26 cellular contexts compared by ENCODE assay signal in the genomic region with DNA sequence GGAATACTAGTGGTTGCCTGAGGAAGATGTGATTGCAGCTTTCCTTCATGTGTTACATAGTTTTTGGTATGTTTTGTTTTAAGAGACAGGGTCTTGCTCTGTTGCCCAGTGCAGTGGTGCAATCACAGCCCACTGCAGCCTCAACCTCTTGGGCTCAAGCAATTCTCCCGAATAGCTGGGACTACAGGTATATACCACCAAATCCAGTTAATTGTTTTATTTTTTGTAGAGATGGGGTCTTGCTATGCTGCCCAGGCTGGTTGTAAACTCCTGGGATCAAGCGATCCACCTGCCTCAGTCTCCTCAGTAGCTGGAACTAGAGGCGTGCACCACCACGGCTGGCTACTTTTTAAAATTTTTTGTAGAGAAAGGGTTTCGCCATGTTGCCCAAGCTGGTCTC.
DNase-seq lines count a peak whose midpoint lies in the region; ATAC-seq, FAIRE-seq and TF ChIP-seq lines count a peak whose summit lies in the region.
"Had no signal": no experiment of that assay in that cellular context is flagged by ENCODE, and none has a peak within 500 bp of the region (broad histone marks: within the 10 kb centered on the region; RNA-seq: fewer than 3 reads in every experiment).

No MANE protein-coding gene starts in this region.

- TF ChIP-seq EP300 in HepG2 (IDR thresholded peaks at IDR 0.05; ENCODE audit: low read depth in 2 of 2, low read length in 2 of 2) (no peak), HepG2 (CRISPR knock-in tag; IDR thresholded peaks at IDR 0.05; ENCODE audit: borderline replicate concordance) (no peak)

- CTCF ChIA-PET in HepG2 (lab: Yijun Ruan, JAX; ENCODE audit: low intra/inter-chr PET ratio, low total read pairs), result no interaction called here

- H3K9ac ChIP-seq in HepG2 (ENCODE audit: insufficient read depth, low read depth, low read length), result no peak overlapping the region
- H3K9ac ChIP-seq: BLaER1 treated with 17β-estradiol and CSF1 and Interleukin-3, amounts not matched to agents 10 nM and 100 nM had no signal

- no peaks in the 10 kb centered on the region for H3K36me3 Mint-ChIP-seq in chondrocyte (ENCODE audit: low read depth)
- H3K36me3 Mint-ChIP-seq: CD14-positive monocyte had no signal

- H3K4me1 Mint-ChIP-seq in chondrocyte (ENCODE audit: low read depth), result peaks cover 24% of the 10 kb centered on the region

- no peaks in the 10 kb centered on the region for H3K36me3 ChIP-seq in HepG2 (replicated peaks in 1 of 2; ENCODE audit: control insufficient read depth in 1 of 2, insufficient read depth in 2 of 2, low read length in 2 of 2)
- H3K36me3 ChIP-seq in right lobe of liver, result no peaks in the 10 kb centered on the region
- no peaks in the 10 kb centered on the region for H3K36me3 ChIP-seq in spleen
- H3K36me3 ChIP-seq: BE2C; BLaER1 treated with 17β-estradiol and CSF1 and Interleukin-3, amounts not matched to agents 10 nM and 100 nM had no signal

- FAIRE-seq in HepG2 (lab: Jason Lieb, UNC), result no peak
- FAIRE-seq: A549, D721Med, GM12878, GM19239 had no signal

- no peaks in the 10 kb centered on the region for H4K20me1 ChIP-seq in HepG2 (ENCODE audit: insufficient read depth, low read length)
- H4K20me1 ChIP-seq: BLaER1 treated with 17β-estradiol and CSF1 and Interleukin-3, amounts not matched to agents 10 nM and 100 nM had no signal

- H3K27ac ChIP-seq in HepG2 (ENCODE audit: extremely low read length, insufficient read depth, low read length) (no peak overlapping the region), right lobe of liver (no peak overlapping the region), spleen (no peak overlapping the region)
- H3K27ac ChIP-seq: A549; BLaER1 treated with 17β-estradiol and CSF1 and Interleukin-3, amounts not matched to agents 10 nM and 100 nM had no signal

- H3K4me1 ChIP-seq in HepG2 (ENCODE audit: insufficient read depth, low read length) (peaks cover 33% of the 10 kb centered on the region), right lobe of liver (peaks cover 0 to 6% (median 0%) of the 10 kb centered on the region in 4 donors), spleen (peaks cover 5 to 34% (median 20%) of the 10 kb centered on the region in 6 donors)
- H3K4me1 ChIP-seq: BE2C had no signal

- WGBS in HepG2 (ENCODE audit: low lambda C conversion rate), result 88% methylated on average over 3 of the region's 5 CpGs
- 88% methylated on average over 3 of the region's 5 CpGs for WGBS in right lobe of liver (ENCODE audit: insufficient coverage, low coverage, low lambda C conversion rate, missing lambda C conversion rate)
- 93 to 100% (median 95%) methylated on average over 5 of the region's 5 CpGs for WGBS in spleen, 5 donors

- H3K4me3 ChIP-seq in HepG2 (replicated peaks in 1 of 3; ENCODE audit: insufficient read depth in 1 of 3, low read depth in 2 of 3, low read length in 3 of 3) (no peak overlapping the region), right lobe of liver (no peak overlapping the region), spleen (no peak overlapping the region)
- H3K4me3 ChIP-seq: A549; BLaER1 treated with 17β-estradiol and CSF1 and Interleukin-3, amounts not matched to agents 10 nM and 100 nM; GM12878; GM23338 had no signal

- BruUV-seq in HepG2 (replicated peaks; lab: Mats Ljungman, UMichigan), result no TSS peak

- TF ChIP-seq POLR2A in HepG2 (IDR thresholded peaks at IDR 0.05; ENCODE audit: insufficient read depth in 1 of 2, low read depth in 2 of 2, low read length in 2 of 2) (no peak), right lobe of liver (IDR thresholded peaks at IDR 0.05) (no peak), spleen (IDR thresholded peaks at IDR 0.05) (no peak)

- peaks cover 11% of the 10 kb centered on the region for H3K79me2 ChIP-seq in HepG2 (ENCODE audit: insufficient read depth, low read length)

- in situ Hi-C loops in HepG2 (cut with HindIII; ENCODE audit: extremely low pct_ligation_motif_present, low pct_unique_long_range_greater_than_20kb), result loop anchor here (25.0 kb wide), 1 partner anchor 145 kb away; a partner anchor contains a TSS

- intact Hi-C loops in HepG2 (cut with micrococcal nuclease; ENCODE audit: unreplicated experiment), result loop anchor here (2.0 kb wide), 1 partner anchor 155 kb away; a partner anchor contains a TSS
- intact Hi-C loops in right lobe of liver (cut with DNase I), result no loop called here
- intact Hi-C loops in spleen (cut with DNase I; ENCODE audit: low total_unique reads), result no loop called here
- intact Hi-C loops in sciatic nerve (cut with DNase I), result no loop called here

- H3K4me3 Mint-ChIP-seq in chondrocyte (ENCODE audit: unreplicated experiment), result no peak overlapping the region
- H3K4me3 Mint-ChIP-seq: CD14-positive monocyte, GM23338, HFFc6 had no signal

- no peaks in the 10 kb centered on the region for H3K27me3 Mint-ChIP-seq in chondrocyte (ENCODE audit: low read depth)

- DNase-seq in HepG2 (ENCODE audit: low spot score), result no peak
- no peak for DNase-seq in right lobe of liver
- peak; percentile 12 for DNase-seq in chondrocyte (ENCODE audit: low spot score)
- peak; percentile 41 for DNase-seq in spleen
- no peak for DNase-seq in sciatic nerve (ENCODE audit: low spot score)
- no peak for DNase-seq in Kasumi-1 (lab: John Stamatoyannopoulos, UW)
- DNase-seq: 8988T; ACHN; AML-193; BE2C; CD4-positive, alpha-beta T cell; CD8-positive, alpha-beta memory T cell; DMS 273 treated with DMSO at 0.1 percent for 48 hours; DMS79; EL; GDM1; H9; HFFc6 had no signal

- H3K27me3 ChIP-seq in HepG2 (ENCODE audit: control insufficient read depth in 1 of 2, insufficient read depth in 2 of 2, low read length in 2 of 2), result no peaks in the 10 kb centered on the region
- H3K27me3 ChIP-seq in right lobe of liver, result no peaks in the 10 kb centered on the region
- no peaks in the 10 kb centered on the region for H3K27me3 ChIP-seq in spleen (replicated peaks in 1 of 7)
- H3K27me3 ChIP-seq: BE2C had no signal

- no peak overlapping the region for H3K27ac Mint-ChIP-seq in chondrocyte (ENCODE audit: unreplicated experiment)
- H3K27ac Mint-ChIP-seq: GM23338, H9, HFFc6 had no signal

- H2AFZ ChIP-seq in HepG2 (ENCODE audit: low read length), result no peak overlapping the region
- H2AFZ ChIP-seq: GM23338 had no signal

- TF ChIP-seq CTCF in HepG2 (CRISPR knock-in tag; IDR thresholded peaks at IDR 0.05) (no peak), right lobe of liver (IDR thresholded peaks at IDR 0.05) (no peak), chondrocyte (IDR thresholded peaks at IDR 0.05) (no peak), spleen (IDR thresholded peaks at IDR 0.05 in 8 of 11, conservative IDR thresholded peaks at IDR 0.05 in 3 of 11) (no peak)

- H3K9me3 Mint-ChIP-seq in chondrocyte (ENCODE audit: low read depth), result peaks cover 4% of the 10 kb centered on the region
- H3K9me3 Mint-ChIP-seq: CD4-positive, alpha-beta T cell; HFFc6 had no signal

- no peak overlapping the region for H3K4me2 ChIP-seq in HepG2 (ENCODE audit: low read depth, low read length)
- H3K4me2 ChIP-seq: A549; BLaER1 treated with 17β-estradiol and CSF1 and Interleukin-3, amounts not matched to agents 10 nM and 100 nM; GM23338 had no signal

- H3K9me3 ChIP-seq in HepG2 (ENCODE audit: low read length) (no peaks in the 10 kb centered on the region), right lobe of liver (no peaks in the 10 kb centered on the region), spleen (peaks cover 0 to 4% (median 3%) of the 10 kb centered on the region in 8 donors)
- H3K9me3 ChIP-seq: BE2C had no signal

- TF ChIP-seq RAD21 in HepG2 (CRISPR knock-in tag; IDR thresholded peaks at IDR 0.05), result no peak

- ATAC-seq in HepG2 (no peak), right lobe of liver (no peak), sciatic nerve (no peak)
- ATAC-seq: A549, GM12878, GM23338, HCT116 had no signal

- POLR2A ChIA-PET in HepG2 (lab: Yijun Ruan, JAX), result no interaction called here

TF ChIP-seq in HepG2, 621 proteins besides CTCF, POLR2A, EP300 and RAD21:
- TF ChIP-seq KDM2A (CRISPR knock-in tag; IDR thresholded peaks at IDR 0.05; ENCODE audit: borderline replicate concordance, low read depth) (no peak), ZNF121 (CRISPR knock-in tag; IDR thresholded peaks at IDR 0.05) (peak; percentile 68; the same call in 1 of the 2 replicates), ZMYM3 (CRISPR knock-in tag; IDR thresholded peaks at IDR 0.05) (0 out of 2 replicates have a peak, but pooled peaks have one; percentile 24)
- TF ChIP-seq, protein P1, sequence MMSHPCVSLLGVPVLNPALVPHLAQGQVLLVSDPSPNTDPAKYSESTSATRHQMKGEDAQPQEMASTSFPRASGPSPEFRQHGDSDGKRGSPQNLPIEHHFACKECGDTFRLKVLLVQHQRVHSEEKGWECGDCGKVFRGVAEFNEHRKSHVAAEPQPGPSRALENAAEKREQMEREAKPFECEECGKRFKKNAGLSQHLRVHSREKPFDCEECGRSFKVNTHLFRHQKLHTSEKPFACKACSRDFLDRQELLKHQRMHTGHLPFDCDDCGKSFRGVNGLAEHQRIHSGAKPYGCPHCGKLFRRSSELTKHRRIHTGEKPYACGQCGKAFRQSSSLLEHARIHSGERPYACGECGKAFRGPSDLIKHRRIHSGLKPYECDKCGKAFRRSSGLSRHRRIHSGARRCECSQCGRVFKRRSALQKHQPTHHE (CRISPR knock-in tag; IDR thresholded peaks at IDR 0.05; ENCODE audit: borderline replicate concordance), result no peak
- TF ChIP-seq, protein P2, sequence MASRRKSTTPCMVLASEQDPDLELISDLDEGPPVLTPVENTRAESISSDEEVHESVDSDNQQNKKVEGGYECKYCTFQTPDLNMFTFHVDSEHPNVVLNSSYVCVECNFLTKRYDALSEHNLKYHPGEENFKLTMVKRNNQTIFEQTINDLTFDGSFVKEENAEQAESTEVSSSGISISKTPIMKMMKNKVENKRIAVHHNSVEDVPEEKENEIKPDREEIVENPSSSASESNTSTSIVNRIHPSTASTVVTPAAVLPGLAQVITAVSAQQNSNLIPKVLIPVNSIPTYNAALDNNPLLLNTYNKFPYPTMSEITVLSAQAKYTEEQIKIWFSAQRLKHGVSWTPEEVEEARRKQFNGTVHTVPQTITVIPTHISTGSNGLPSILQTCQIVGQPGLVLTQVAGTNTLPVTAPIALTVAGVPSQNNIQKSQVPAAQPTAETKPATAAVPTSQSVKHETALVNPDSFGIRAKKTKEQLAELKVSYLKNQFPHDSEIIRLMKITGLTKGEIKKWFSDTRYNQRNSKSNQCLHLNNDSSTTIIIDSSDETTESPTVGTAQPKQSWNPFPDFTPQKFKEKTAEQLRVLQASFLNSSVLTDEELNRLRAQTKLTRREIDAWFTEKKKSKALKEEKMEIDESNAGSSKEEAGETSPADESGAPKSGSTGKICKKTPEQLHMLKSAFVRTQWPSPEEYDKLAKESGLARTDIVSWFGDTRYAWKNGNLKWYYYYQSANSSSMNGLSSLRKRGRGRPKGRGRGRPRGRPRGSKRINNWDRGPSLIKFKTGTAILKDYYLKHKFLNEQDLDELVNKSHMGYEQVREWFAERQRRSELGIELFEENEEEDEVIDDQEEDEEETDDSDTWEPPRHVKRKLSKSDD (CRISPR knock-in tag; IDR thresholded peaks at IDR 0.05; ENCODE audit: low read depth), result no peak

Comparison
In these comparisons a context has a peak if more than half of its experiments do, and no peak if none do; other contexts are left out.
1. DNase-seq: peak in chondrocyte (single experiment) and spleen (single experiment); none in HepG2 (single experiment), right lobe of liver (0 of 3), sciatic nerve (single experiment) and Kasumi-1 (0 of 2).